ENCODE assay signal across 21 cellular contexts in the genomic region with DNA sequence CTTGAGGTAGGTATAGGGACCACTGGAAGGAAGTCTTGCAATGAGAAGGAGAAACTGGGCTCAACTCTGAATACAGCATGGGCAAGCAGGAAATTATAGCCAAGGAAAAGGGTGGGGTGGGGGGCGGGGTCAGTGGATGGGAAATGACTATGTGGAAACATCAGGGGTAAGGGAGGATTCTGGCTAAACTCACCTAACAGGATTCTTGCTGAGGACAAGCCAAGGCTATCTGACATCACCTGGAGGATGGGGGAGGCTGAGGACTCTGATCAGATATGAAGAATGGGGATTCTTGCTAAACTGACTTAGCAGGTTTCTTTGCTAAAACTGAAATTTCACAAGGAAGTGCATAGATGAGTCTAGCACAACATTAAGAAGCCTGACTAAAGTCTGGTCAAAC. TPM values are rescaled to one million over a fixed set of nuclear protein-coding genes. Genes with fewer than 3 reads are reported as not detected.
A peak's percentile ranks its signal among the peaks of the same experiment; 100 is the strongest.
DNase-seq lines count a peak whose midpoint lies in the region; ATAC-seq, FAIRE-seq and TF ChIP-seq lines count a peak whose summit lies in the region.
"Had no signal": no experiment of that assay in that cellular context is flagged by ENCODE, and none has a peak within 500 bp of the region (broad histone marks: within the 10 kb centered on the region; RNA-seq: fewer than 3 reads in every experiment).

No MANE protein-coding gene starts in this region.

- H2AFZ ChIP-seq in H1 (ENCODE audit: low read length): no peak overlapping the region

- H2BK20ac ChIP-seq in H1 (ENCODE audit: low read length): no peak overlapping the region

- no peak overlapping the region for H3K14ac ChIP-seq in H1 (ENCODE audit: insufficient read length)

- DNase-seq in NCI-H748 (lab: John Stamatoyannopoulos, UW; ENCODE audit: unreplicated experiment) (peak; percentile 8), NCI-H748 treated with DMSO at 0.1 percent for 48 hours (lab: John Stamatoyannopoulos, UW) (no peak), HuH-7.5 (ENCODE audit: low spot score) (peak; percentile 11), H1 (ENCODE audit: low read depth in 1 of 2, low spot score in 2 of 2) (no peak), mucosa of descending colon (no peak), Peyer's patch (no peak), hypothalamus (lab: John Stamatoyannopoulos, UW) (no peak), midbrain (lab: John Stamatoyannopoulos, UW) (no peak)
- DNase-seq: 8988T; activated CD4-positive, alpha-beta T cell treated with anti-CD3 and anti-CD28 coated beads, Interleukin-2, amount 50 U/mL, for 1 hour; left cardiac atrium; NCI-H2171; NCI-H774; psoas muscle; small intestine; stimulated activated CD4-positive, alpha-beta T cell treated with anti-CD3 and anti-CD28 coated beads, Interleukin-4, amount 100 ng/mL, for 1 hour; stimulated activated naive CD8-positive, alpha-beta T cell treated with anti-CD3 and anti-CD28 coated beads, Interleukin-15, amount 100 ng/mL, for 72 hours; T1000; upper lobe of right lung had no signal

- no peak overlapping the region for H3K18ac ChIP-seq in H1 (ENCODE audit: extremely low read depth, low read length)

- no peaks in the 10 kb centered on the region for H3K36me3 ChIP-seq in H1 (ENCODE audit: control insufficient read depth in 2 of 4, insufficient read depth in 4 of 4, low read length in 3 of 4)
- no peaks in the 10 kb centered on the region for H3K36me3 ChIP-seq in mucosa of descending colon (ENCODE audit: low read depth)
- H3K36me3 ChIP-seq in Peyer's patch: no peaks in the 10 kb centered on the region
- H3K36me3 ChIP-seq: upper lobe of right lung had no signal

- no peak for TF ChIP-seq CTCF in H1 (IDR thresholded peaks at IDR 0.05; ENCODE audit: control extremely low read depth in 1 of 3, insufficient read depth in 1 of 3, low read depth in 1 of 3, low read length in 3 of 3)
- no peak for TF ChIP-seq CTCF in mucosa of descending colon (IDR thresholded peaks at IDR 0.05)
- TF ChIP-seq CTCF in Peyer's patch (IDR thresholded peaks at IDR 0.05): no peak

- no peak overlapping the region for H2BK12ac ChIP-seq in H1 (ENCODE audit: low read depth, low read length)

- H4K20me1 ChIP-seq in H1 (replicated peaks in 1 of 2; ENCODE audit: control insufficient read depth in 1 of 2, insufficient read depth in 2 of 2, low read length in 2 of 2): no peaks in the 10 kb centered on the region

- peak; percentile 69 for FAIRE-seq in H1 (lab: Jason Lieb, UNC)
- FAIRE-seq: D721Med had no signal

- H3K4ac ChIP-seq in H1 (replicated peaks; ENCODE audit: insufficient read length, low read depth, low read length): no peak overlapping the region

- H3K4me3 ChIP-seq in H1 (ENCODE audit: extremely low read depth in 1 of 4, insufficient read depth in 2 of 4, low read depth in 3 of 4, low read length in 4 of 4) (no peak overlapping the region), mucosa of descending colon (no peak overlapping the region), Peyer's patch (no peak overlapping the region)
- H3K4me3 ChIP-seq: psoas muscle, upper lobe of right lung had no signal

- CTCF ChIA-PET in H1 (lab: Charles Lee; ENCODE audit: partially characterized antibody): no interaction called here

- no peak overlapping the region for H3K4me2 ChIP-seq in H1 (ENCODE audit: insufficient read depth in 1 of 2, low read depth in 2 of 2, low read length in 2 of 2)

- H4K8ac ChIP-seq in H1 (ENCODE audit: extremely low read depth, insufficient read depth, low read length): no peak overlapping the region

- intact Hi-C loops in mucosa of descending colon (cut with DNase I, micrococcal nuclease): no loop called here

- H3K9me3 ChIP-seq in H1 (ENCODE audit: insufficient read depth in 2 of 2, low read depth in 1 of 2, low read length in 1 of 2): no peaks in the 10 kb centered on the region
- H3K9me3 ChIP-seq in mucosa of descending colon: no peaks in the 10 kb centered on the region
- no peaks in the 10 kb centered on the region for H3K9me3 ChIP-seq in Peyer's patch
- H3K9me3 ChIP-seq: psoas muscle, upper lobe of right lung had no signal

- H3K9ac ChIP-seq in H1 (replicated peaks in 1 of 4; ENCODE audit: extremely low read depth in 1 of 4, low read depth in 3 of 4, low read length in 3 of 4): no peak overlapping the region

- no peak for TF ChIP-seq RAD21 in H1 (IDR thresholded peaks at IDR 0.05 in 1 of 2, conservative IDR thresholded peaks at IDR 0.05 in 1 of 2; ENCODE audit: low read depth in 2 of 2, low read length in 2 of 2)

- H3K23ac ChIP-seq in H1 (ENCODE audit: insufficient read length): no peak overlapping the region

- no peaks in the 10 kb centered on the region for H3K79me1 ChIP-seq in H1 (ENCODE audit: low read depth, low read length)

- H3K27ac ChIP-seq in H1 (ENCODE audit: low read depth, low read length) (no peak overlapping the region), Peyer's patch (no peak overlapping the region)
- H3K27ac ChIP-seq: psoas muscle, upper lobe of right lung had no signal

- no peak overlapping the region for H4K91ac ChIP-seq in H1 (replicated peaks; ENCODE audit: insufficient read length, low read length)

- H3K23me2 ChIP-seq in H1 (ENCODE audit: low read depth, low read length): no peaks in the 10 kb centered on the region

- no peak overlapping the region for H2BK15ac ChIP-seq in H1 (ENCODE audit: low read length)

- no peak for TF ChIP-seq EP300 in H1 (IDR thresholded peaks at IDR 0.05; ENCODE audit: borderline replicate concordance in 1 of 2, low read depth in 2 of 2, low read length in 2 of 2)

- H2BK120ac ChIP-seq in H1 (replicated peaks; ENCODE audit: low read depth, low read length): no peak overlapping the region

- POLR2A ChIA-PET in H1 (lab: Charles Lee; ENCODE audit: partially characterized antibody): no interaction called here

- no peak overlapping the region for H4K5ac ChIP-seq in H1 (ENCODE audit: insufficient read length, low read depth, low read length)

- H3K4me1 ChIP-seq in H1 (replicated peaks in 1 of 4; ENCODE audit: control insufficient read depth in 3 of 4, insufficient read depth in 4 of 4, low read length in 3 of 4) (peaks cover 4 to 14% (median 10%) of the 10 kb centered on the region in 4 experiments; a peak in 6 of 7 replicates), mucosa of descending colon (ENCODE audit: low read depth) (no peaks in the 10 kb centered on the region), Peyer's patch (no peaks in the 10 kb centered on the region)
- H3K4me1 ChIP-seq: psoas muscle, upper lobe of right lung had no signal

- no peaks in the 10 kb centered on the region for H3K27me3 ChIP-seq in H1 (replicated peaks in 1 of 4; ENCODE audit: control insufficient read depth in 3 of 4, extremely low read depth in 1 of 4, insufficient read depth in 3 of 4, low read length in 3 of 4)
- H3K27me3 ChIP-seq in Peyer's patch: no peaks in the 10 kb centered on the region
- H3K27me3 ChIP-seq: upper lobe of right lung had no signal

- no peak overlapping the region for H3K56ac ChIP-seq in H1 (replicated peaks; ENCODE audit: insufficient read length, low read depth, low read length)

- TF ChIP-seq POLR2A in H1 (IDR thresholded peaks at IDR 0.05; ENCODE audit: control extremely low read depth in 1 of 2, low read depth in 2 of 2, low read length in 2 of 2): no peak
- TF ChIP-seq POLR2A in Peyer's patch (IDR thresholded peaks at IDR 0.05): no peak

- peak; percentile 22 for ATAC-seq in mucosa of descending colon
- ATAC-seq: left cardiac atrium; psoas muscle; SK-N-SH treated with all-trans-retinoic acid at 6 μM for 48 hours; stimulated activated naive CD8-positive, alpha-beta T cell treated with anti-CD3 and anti-CD28 coated beads, Interleukin-15, amount 100 ng/mL, for 72 hours; upper lobe of right lung had no signal

- H2AK5ac ChIP-seq in H1 (ENCODE audit: low read depth, low read length): no peak overlapping the region

- no peaks in the 10 kb centered on the region for H3K79me2 ChIP-seq in H1 (ENCODE audit: control insufficient read depth in 1 of 2, insufficient read depth in 2 of 2, low read length in 2 of 2)

- WGBS in H1 (ENCODE audit: extremely low coverage in 1 of 2, insufficient coverage in 1 of 2, insufficient read length in 1 of 2, insufficient replicate concordance in 2 of 2, low coverage in 1 of 2, low lambda C conversion rate in 2 of 2, missing lambda C conversion rate in 1 of 2), 2 experiments: no CpG with 5 or more reads among the region's 1 CpG

- no peak overlapping the region for H2BK5ac ChIP-seq in H1 (ENCODE audit: low read depth, low read length)

TF ChIP-seq in H1, 55 proteins besides CTCF, POLR2A, EP300 and RAD21:
- TF ChIP-seq SP1 (IDR thresholded peaks at IDR 0.05; ENCODE audit: low read depth, low read length) (peak; percentile 83), TEAD4 (IDR thresholded peaks at IDR 0.05; ENCODE audit: low read depth, low read length) (no peak)

RNA-seq across cellular contexts. Expression of a gene that starts 40.8 kb away (rescaled TPM):
- 34.4 and 38.2 TPM in 2 replicates for total RNA-seq in H1 (2021; fragmentation: NEBNext Ultra II Directional; extraction: Animal tissue kit (Norgen Biotek cat#: 25700))
- polyA plus RNA-seq in H1 (2011; rRNA removed): 25.2 and 34.2 TPM in 2 replicates
- 59.9 TPM for polyA plus RNA-seq in H1 (2011; cell fraction: cytosol; rRNA removed)
- polyA plus RNA-seq in H1 (2011; cell fraction: nucleus; rRNA removed): 22.5 TPM
- 39.3 to 48.8 TPM (median 42.6 TPM) in 4 replicates for polyA plus RNA-seq in H1 (2012, experiment 1 of 2)
- 9.4 TPM for polyA plus RNA-seq in H1 (2012, experiment 2 of 2)
- 54.8 TPM for polyA plus RNA-seq in H1 (2013, experiment 1 of 2)
- 56.7 TPM for polyA plus RNA-seq in H1 (2013, experiment 2 of 2)
- 12.0 and 16.1 TPM in 2 replicates for polyA minus RNA-seq in H1 (2011; rRNA and poly(A)+ RNA removed)
- 11.2 TPM for polyA minus RNA-seq in H1 (2011; cell fraction: cytosol; rRNA and poly(A)+ RNA removed)
- polyA minus RNA-seq in H1 (2011; cell fraction: nucleus; rRNA and poly(A)+ RNA removed): 7.2 TPM
- 100 to 1,000 TPM in 1 of 3 donors, 10 to 100 TPM in 2; 60.1 to 139 (median 62.3) TPM for total RNA-seq in mucosa of descending colon
- 10 to 100 TPM; 14.3 to 23.5 (median 19.6) TPM for total RNA-seq in Peyer's patch

Comparison
In these comparisons a context has a peak if more than half of its experiments do, and no peak if none do; other contexts are left out.
1. DNase-seq: peak in NCI-H748 (single experiment) and HuH-7.5 (single experiment); none in NCI-H748 treated with DMSO at 0.1 percent for 48 hours (single experiment), H1 (0 of 2), mucosa of descending colon (0 of 3), Peyer's patch (0 of 3), hypothalamus (0 of 51) and midbrain (single experiment).